In the genomic region with DNA sequence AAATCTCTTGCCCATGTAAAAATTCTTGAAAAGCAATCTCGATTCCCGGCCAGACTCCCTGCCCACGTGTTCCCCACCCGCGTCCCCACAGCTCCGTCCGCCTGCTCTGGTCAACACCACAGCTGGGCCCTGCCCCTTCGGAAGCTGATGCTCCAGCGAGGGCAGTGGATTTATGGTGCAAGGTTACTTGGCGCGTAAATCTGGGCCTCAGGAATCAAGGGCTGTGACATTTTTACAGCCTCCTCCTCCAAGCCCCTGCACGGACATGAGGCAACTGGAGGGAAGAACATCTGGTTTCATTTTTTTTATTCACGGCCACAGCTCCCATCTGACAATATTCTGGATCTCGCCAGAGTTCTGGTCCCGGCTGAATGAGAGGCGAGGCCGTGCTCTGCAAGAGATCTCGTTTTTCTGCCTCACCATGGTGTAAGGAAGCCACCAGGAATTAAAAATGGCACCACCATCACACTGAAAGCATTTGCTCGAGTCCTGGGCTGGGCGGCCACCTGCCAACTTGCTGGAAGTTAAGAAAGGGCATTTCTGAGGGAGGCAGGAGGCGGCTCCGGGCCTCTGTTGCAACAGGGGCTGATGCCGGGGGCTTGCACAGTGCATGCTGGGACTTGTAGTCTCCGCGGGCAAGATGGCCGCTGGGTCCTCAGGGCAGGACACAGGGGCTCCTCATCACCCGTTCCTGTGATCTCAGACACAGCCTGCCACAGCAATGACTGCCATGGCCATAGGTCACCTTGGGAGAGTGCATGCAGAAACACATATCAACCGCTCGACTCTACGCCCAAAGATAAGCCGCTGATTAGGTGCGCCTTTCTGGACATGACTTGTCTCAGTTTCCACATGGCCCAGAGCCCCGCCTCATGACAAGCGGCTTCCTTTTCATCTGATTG, we compare ENCODE assay signal across 10 cellular contexts.
DNase-seq lines count a peak whose midpoint lies in the region; ATAC-seq and TF ChIP-seq lines count a peak whose summit lies in the region.
"Had no signal": no experiment of that assay in that cellular context is flagged by ENCODE, and none has a peak within 500 bp of the region (broad histone marks: within the 10 kb centered on the region; RNA-seq: fewer than 3 reads in every experiment).

No MANE protein-coding gene starts in this region.

- peaks cover 27% of the 10 kb centered on the region for H3K4me1 Mint-ChIP-seq in glutamatergic neuron (ENCODE audit: low read depth, unreplicated experiment)
- peaks cover 12% of the 10 kb centered on the region for H3K4me1 Mint-ChIP-seq in progenitor cell of endocrine pancreas (ENCODE audit: low read depth)

- TF ChIP-seq CTCF in Peyer's patch (IDR thresholded peaks at IDR 0.05) = peak in 1 of 6 experiments; percentile 4
- no peak for TF ChIP-seq CTCF in glutamatergic neuron (IDR thresholded peaks at IDR 0.05; ENCODE audit: partially characterized antibody, unreplicated experiment)
- TF ChIP-seq CTCF in progenitor cell of endocrine pancreas (IDR thresholded peaks at IDR 0.05; ENCODE audit: unreplicated experiment) = no peak

- ATAC-seq in GM19395 (IDR thresholded peaks at IDR 0.05; ENCODE audit: unreplicated experiment) = no peak
- ATAC-seq in HG02981 (IDR thresholded peaks at IDR 0.05; ENCODE audit: unreplicated experiment) = no peak
- ATAC-seq in HG03460 (IDR thresholded peaks at IDR 0.05; ENCODE audit: unreplicated experiment) = no peak

- no peak for TF ChIP-seq POLR2A in Peyer's patch (IDR thresholded peaks at IDR 0.05)

- H3K9me3 Mint-ChIP-seq in glutamatergic neuron (ENCODE audit: unreplicated experiment) (peaks cover 2% of the 10 kb centered on the region), progenitor cell of endocrine pancreas (ENCODE audit: low read depth) (no peaks in the 10 kb centered on the region)

- peak overlapping the region in 1 of 4 donors; percentile 15 for H3K27ac ChIP-seq in Peyer's patch

- H3K36me3 Mint-ChIP-seq in glutamatergic neuron (ENCODE audit: unreplicated experiment) (no peaks in the 10 kb centered on the region), progenitor cell of endocrine pancreas (ENCODE audit: insufficient read depth) (no peaks in the 10 kb centered on the region)

- peak; percentile 36 for DNase-seq in CMK (ENCODE audit: low read depth)
- peak in 2 of 3 donors; percentile 67 to 70 for DNase-seq in Peyer's patch
- peak; percentile 69 for DNase-seq in glutamatergic neuron
- no peak for DNase-seq in progenitor cell of endocrine pancreas (ENCODE audit: low spot score, unreplicated experiment)
- no peak for DNase-seq in activated CD4-positive, CD25-positive, alpha-beta regulatory T cell treated with anti-CD3 and anti-CD28 coated beads, Interleukin-2, amount 50 U/mL, for 72 hours
- DNase-seq: DMS79 treated with DMSO at 0.1 percent for 48 hours, NCI-H510A had no signal

- H3K4me3 ChIP-seq in Peyer's patch = peak overlapping the region in 3 of 4 donors; percentile 21 to 43 (median 40)

- H3K27me3 Mint-ChIP-seq in glutamatergic neuron (ENCODE audit: unreplicated experiment) (peaks cover 1% of the 10 kb centered on the region), progenitor cell of endocrine pancreas (peaks cover 4% of the 10 kb centered on the region)

- H3K27ac Mint-ChIP-seq in glutamatergic neuron (ENCODE audit: unreplicated experiment) (peak overlapping the region; percentile 3), progenitor cell of endocrine pancreas (no peak overlapping the region)

- H3K27me3 ChIP-seq in Peyer's patch = no peaks in the 10 kb centered on the region

- H3K4me3 Mint-ChIP-seq in glutamatergic neuron (ENCODE audit: unreplicated experiment) = no peak overlapping the region
- H3K4me3 Mint-ChIP-seq in progenitor cell of endocrine pancreas (ENCODE audit: low read depth) = peak overlapping the region; percentile 43

- H3K36me3 ChIP-seq in Peyer's patch = no peaks in the 10 kb centered on the region

- H3K9me3 ChIP-seq in Peyer's patch = no peaks in the 10 kb centered on the region

- no peaks in the 10 kb centered on the region for H3K4me1 ChIP-seq in Peyer's patch

Comparison
In these comparisons a context has a peak if more than half of its experiments do, and no peak if none do; other contexts are left out.
1. DNase-seq: peak in CMK (single experiment), Peyer's patch (2 of 3) and glutamatergic neuron (single experiment); none in progenitor cell of endocrine pancreas (single experiment) and activated CD4-positive, CD25-positive, alpha-beta regulatory T cell treated with anti-CD3 and anti-CD28 coated beads, Interleukin-2, amount 50 U/mL, for 72 hours (single experiment).